Comparison of ENCODE assay signal across 8 cellular contexts in the genomic region with DNA sequence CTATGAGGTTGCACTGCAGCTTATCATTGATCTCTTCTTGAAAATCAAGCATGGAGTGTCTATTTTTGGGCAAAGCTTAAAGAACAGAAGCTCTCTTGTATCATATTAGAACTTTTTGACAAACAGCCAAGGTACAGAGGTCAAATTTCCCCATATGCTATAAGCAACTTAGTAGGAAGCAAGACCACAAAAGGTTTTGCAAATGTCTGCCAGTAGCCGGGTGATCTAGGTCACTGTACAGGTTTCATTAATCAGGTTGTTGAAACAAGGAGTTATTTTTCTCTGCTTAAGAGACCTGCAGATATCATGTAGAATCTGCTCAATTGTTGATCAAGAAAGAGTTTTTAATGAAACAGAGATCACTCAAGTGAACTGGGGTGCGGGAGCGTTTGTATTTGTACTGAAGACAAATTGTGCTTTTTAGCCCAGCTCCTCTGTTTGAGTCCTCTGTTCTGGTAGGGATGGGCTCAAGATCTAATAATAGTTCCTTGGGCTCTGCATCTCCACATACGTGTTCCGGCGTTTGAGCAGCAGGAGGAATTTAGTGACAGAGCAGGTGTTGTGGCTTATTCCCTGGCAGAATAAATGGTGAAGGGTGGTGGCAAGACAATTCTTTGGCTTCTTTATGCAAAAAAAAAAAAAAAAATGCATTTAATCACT. TPM values are rescaled to one million over a fixed set of nuclear protein-coding genes. Genes with fewer than 3 reads are reported as not detected.
A peak's percentile ranks its signal among the peaks of the same experiment; 100 is the strongest.
DNase-seq lines count a peak whose midpoint lies in the region; ATAC-seq and TF ChIP-seq lines count a peak whose summit lies in the region.

No MANE protein-coding gene starts in this region.

- peak overlapping the region; percentile 49 for H3K27ac Mint-ChIP-seq in activated CD4-positive, alpha-beta T cell treated with anti-CD3 and anti-CD28 coated beads for 36 hours

- H3K9me3 ChIP-seq in PC-9 (ENCODE audit: insufficient read depth, low read depth) (no peaks in the 10 kb centered on the region), duodenal mucosa (ENCODE audit: control insufficient read depth in 1 of 2, low read length in 2 of 2) (no peaks in the 10 kb centered on the region), neural cell (ENCODE audit: low read length) (no peaks in the 10 kb centered on the region)

- H3K4me2 ChIP-seq in PC-9: peak overlapping the region; percentile 94
- peak overlapping the region; percentile 98 for H3K4me2 ChIP-seq in neural cell (ENCODE audit: low read length)

- TF ChIP-seq CTCF in PC-9 (conservative IDR thresholded peaks at IDR 0.05): no peak
- no peak for TF ChIP-seq CTCF in neural cell (IDR thresholded peaks at IDR 0.05; ENCODE audit: poor library complexity, severe bottlenecking)

- H3K79me2 ChIP-seq in PC-9 (ENCODE audit: low read depth): peaks cover 47% of the 10 kb centered on the region
- peaks cover 34% of the 10 kb centered on the region for H3K79me2 ChIP-seq in neural cell (replicated peaks; ENCODE audit: insufficient read depth, low read length)

- BruUV-seq in PC-9 (replicated peaks; lab: Mats Ljungman, UMichigan): no TSS peak

- H3K27me3 Mint-ChIP-seq in activated CD4-positive, alpha-beta T cell treated with anti-CD3 and anti-CD28 coated beads for 36 hours: no peaks in the 10 kb centered on the region

- DNase-seq in activated CD4-positive, alpha-beta T cell treated with anti-CD3 and anti-CD28 coated beads for 36 hours: no peak
- no peak for DNase-seq in activated CD4-positive, alpha-beta T cell treated with anti-CD3 and anti-CD28 coated beads, Interleukin-2, amount 50 U/mL, for 48 hours
- DNase-seq in PC-9 (peak; percentile 2 to 70), GM19238 (ENCODE audit: insufficient read length, low spot score) (no peak)
- no peak for DNase-seq in stimulated activated CD4-positive, alpha-beta T cell treated with anti-CD3 and anti-CD28 coated beads, Interleukin-4, amount 100 ng/mL, for 1 hour

- H3F3A ChIP-seq in PC-9 (ENCODE audit: insufficient read depth, low read depth) (peaks cover 39% of the 10 kb centered on the region), neural cell (ENCODE audit: insufficient read depth, low read length, poor library complexity, severe bottlenecking) (no peaks in the 10 kb centered on the region)

- H3K9me2 ChIP-seq in PC-9 (ENCODE audit: insufficient read depth) (no peaks in the 10 kb centered on the region), neural cell (ENCODE audit: insufficient read depth, low read length) (no peaks in the 10 kb centered on the region)

- peaks cover 23% of the 10 kb centered on the region for H3K36me3 ChIP-seq in PC-9 (ENCODE audit: low read depth)
- H3K36me3 ChIP-seq in duodenal mucosa (ENCODE audit: control insufficient read depth in 1 of 2, insufficient read depth in 2 of 2, low read length in 2 of 2): peaks cover 0 to 6% of the 10 kb centered on the region in 2 donors
- no peaks in the 10 kb centered on the region for H3K36me3 ChIP-seq in neural cell (ENCODE audit: insufficient read depth, low read length)

- peak overlapping the region; percentile 12 for H3K4me3 Mint-ChIP-seq in activated CD4-positive, alpha-beta T cell treated with anti-CD3 and anti-CD28 coated beads for 36 hours

- H4K20me1 ChIP-seq in PC-9 (ENCODE audit: insufficient read depth): peaks cover 23% of the 10 kb centered on the region
- H4K20me1 ChIP-seq in neural cell (ENCODE audit: insufficient read depth): peaks cover 10% of the 10 kb centered on the region

- peaks cover 30% of the 10 kb centered on the region for H3K36me3 Mint-ChIP-seq in activated CD4-positive, alpha-beta T cell treated with anti-CD3 and anti-CD28 coated beads for 36 hours (ENCODE audit: low read depth)

- intact Hi-C loops in activated CD4-positive, alpha-beta T cell treated with anti-CD3 and anti-CD28 coated beads for 36 hours (cut with DNase I, micrococcal nuclease): loop anchor here (2.0 to 10.0 kb wide), 7 partner anchors 343 to 1555 kb away; a partner anchor contains a TSS
- intact Hi-C loops in PC-9 (cut with micrococcal nuclease; ENCODE audit: unreplicated experiment): loop anchor here (5.0 to 10.0 kb wide), 3 partner anchors 512 to 1095 kb away; no protein-coding TSS in a partner anchor

- POLR2A ChIA-PET in activated CD4-positive, alpha-beta T cell treated with anti-CD3 and anti-CD28 coated beads for 36 hours (lab: Charles Lee): interaction anchor here (0.6 to 1.4 kb wide), 5 partner anchors 13 to 381 kb away, joined by 4 to 11 read pairs (median 5); no protein-coding TSS in a partner anchor
- POLR2A ChIA-PET in PC-9 (lab: Charles Lee; ENCODE audit: unreplicated experiment): interaction anchor here (0.5 to 0.7 kb wide), 2 partner anchors 14 to 339 kb away, joined by 3 to 9 read pairs; no protein-coding TSS in a partner anchor

- H3K27me3 ChIP-seq in PC-9 (ENCODE audit: insufficient read depth, low read depth) (no peaks in the 10 kb centered on the region), duodenal mucosa (ENCODE audit: control insufficient read depth in 1 of 2, insufficient read depth in 2 of 2, low read length in 2 of 2) (no peaks in the 10 kb centered on the region), neural cell (ENCODE audit: insufficient read depth, low read depth, low read length) (no peaks in the 10 kb centered on the region)

- no peaks in the 10 kb centered on the region for H3K9me3 Mint-ChIP-seq in activated CD4-positive, alpha-beta T cell treated with anti-CD3 and anti-CD28 coated beads for 36 hours (ENCODE audit: low read depth)

- H3K27ac ChIP-seq in PC-9 (peak overlapping the region; percentile 28), duodenal mucosa (ENCODE audit: low read depth, low read length) (peak overlapping the region; percentile 17), neural cell (ENCODE audit: low read length) (peak overlapping the region; percentile 6)

- H3K4me3 ChIP-seq in PC-9 (peak overlapping the region; percentile 89; the same call in 1 of the 2 replicates), duodenal mucosa (ENCODE audit: low read depth in 1 of 2, low read length in 2 of 2) (peak overlapping the region; percentile 53), neural cell (ENCODE audit: low read length) (peak overlapping the region; percentile 87)

- CTCF ChIA-PET in activated CD4-positive, alpha-beta T cell treated with anti-CD3 and anti-CD28 coated beads for 36 hours (lab: Charles Lee): interaction anchor here (0.6 to 7.7 kb wide), 46 partner anchors 10 to 624 kb away, joined by 3 to 94 read pairs (median 4); no protein-coding TSS in a partner anchor
- CTCF ChIA-PET in PC-9 (lab: Charles Lee): no interaction called here

- TF ChIP-seq EP300 in neural cell (conservative IDR thresholded peaks at IDR 0.05; ENCODE audit: poor library complexity, severe bottlenecking): no peak

- TF ChIP-seq RAD21 in neural cell (conservative IDR thresholded peaks at IDR 0.05): no peak

- no peak overlapping the region for H2AFZ ChIP-seq in PC-9
- H2AFZ ChIP-seq in neural cell (ENCODE audit: low read depth, low read length): no peak overlapping the region

- H3K4me1 Mint-ChIP-seq in activated CD4-positive, alpha-beta T cell treated with anti-CD3 and anti-CD28 coated beads for 36 hours: peaks cover 37% of the 10 kb centered on the region

- H3K4me1 ChIP-seq in PC-9 (replicated peaks; ENCODE audit: insufficient read depth): peaks cover 36% of the 10 kb centered on the region
- peaks cover 26 to 29% of the 10 kb centered on the region in 2 donors for H3K4me1 ChIP-seq in duodenal mucosa (ENCODE audit: control insufficient read depth in 1 of 2, insufficient read depth in 2 of 2, low read length in 2 of 2)

- ATAC-seq in activated CD4-positive, alpha-beta T cell treated with anti-CD3 and anti-CD28 coated beads for 36 hours: no peak
- no peak for ATAC-seq in GM21528 (IDR thresholded peaks at IDR 0.05; ENCODE audit: low FRiP score, unreplicated experiment)

- H3K9ac ChIP-seq in duodenal mucosa (ENCODE audit: low read depth in 1 of 2, low read length in 2 of 2): peak overlapping the region; percentile 1 to 35
- H3K9ac ChIP-seq in neural cell (ENCODE audit: low read length): peak overlapping the region; percentile 2

TF ChIP-seq in neural cell, 6 proteins besides CTCF, POLR2A, EP300 and RAD21:
- TF ChIP-seq POLR2AphosphoS5 (IDR thresholded peaks at IDR 0.05) (no peak), SMC3 (conservative IDR thresholded peaks at IDR 0.05; ENCODE audit: poor library complexity) (no peak), TAF1 (IDR thresholded peaks at IDR 0.05; ENCODE audit: low read depth) (no peak), EZH2 (IDR thresholded peaks at IDR 0.05; ENCODE audit: borderline replicate concordance, insufficient read depth, low read length, poor library complexity, severe bottlenecking) (no peak)
- TF ChIP-seq, protein P1, sequence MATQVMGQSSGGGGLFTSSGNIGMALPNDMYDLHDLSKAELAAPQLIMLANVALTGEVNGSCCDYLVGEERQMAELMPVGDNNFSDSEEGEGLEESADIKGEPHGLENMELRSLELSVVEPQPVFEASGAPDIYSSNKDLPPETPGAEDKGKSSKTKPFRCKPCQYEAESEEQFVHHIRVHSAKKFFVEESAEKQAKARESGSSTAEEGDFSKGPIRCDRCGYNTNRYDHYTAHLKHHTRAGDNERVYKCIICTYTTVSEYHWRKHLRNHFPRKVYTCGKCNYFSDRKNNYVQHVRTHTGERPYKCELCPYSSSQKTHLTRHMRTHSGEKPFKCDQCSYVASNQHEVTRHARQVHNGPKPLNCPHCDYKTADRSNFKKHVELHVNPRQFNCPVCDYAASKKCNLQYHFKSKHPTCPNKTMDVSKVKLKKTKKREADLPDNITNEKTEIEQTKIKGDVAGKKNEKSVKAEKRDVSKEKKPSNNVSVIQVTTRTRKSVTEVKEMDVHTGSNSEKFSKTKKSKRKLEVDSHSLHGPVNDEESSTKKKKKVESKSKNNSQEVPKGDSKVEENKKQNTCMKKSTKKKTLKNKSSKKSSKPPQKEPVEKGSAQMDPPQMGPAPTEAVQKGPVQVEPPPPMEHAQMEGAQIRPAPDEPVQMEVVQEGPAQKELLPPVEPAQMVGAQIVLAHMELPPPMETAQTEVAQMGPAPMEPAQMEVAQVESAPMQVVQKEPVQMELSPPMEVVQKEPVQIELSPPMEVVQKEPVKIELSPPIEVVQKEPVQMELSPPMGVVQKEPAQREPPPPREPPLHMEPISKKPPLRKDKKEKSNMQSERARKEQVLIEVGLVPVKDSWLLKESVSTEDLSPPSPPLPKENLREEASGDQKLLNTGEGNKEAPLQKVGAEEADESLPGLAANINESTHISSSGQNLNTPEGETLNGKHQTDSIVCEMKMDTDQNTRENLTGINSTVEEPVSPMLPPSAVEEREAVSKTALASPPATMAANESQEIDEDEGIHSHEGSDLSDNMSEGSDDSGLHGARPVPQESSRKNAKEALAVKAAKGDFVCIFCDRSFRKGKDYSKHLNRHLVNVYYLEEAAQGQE (IDR thresholded peaks at IDR 0.05; ENCODE audit: borderline replicate concordance): no peak
TF ChIP-seq in neural cell: peak in this region for 0.

RNA-seq across cellular contexts. Expression of a gene that starts 4.3 kb away (rescaled TPM):
- total RNA-seq in activated CD4-positive, alpha-beta T cell treated with anti-CD3 and anti-CD28 coated beads for 36 hours: 10 to 100 TPM; 45.1 to 58.1 TPM
- 47.0 and 54.0 TPM in 2 replicates for total RNA-seq in PC-9 (2021)
- polyA plus RNA-seq in neural cell: 38.1 and 41.9 TPM in 2 replicates
- 49.8 and 64.3 TPM in 2 replicates for polyA minus RNA-seq in neural cell

Comparison
In these comparisons a context has a peak if more than half of its experiments do, and no peak if none do; other contexts are left out.
1. DNase-seq: peak in PC-9 (2 of 2); none in activated CD4-positive, alpha-beta T cell treated with anti-CD3 and anti-CD28 coated beads for 36 hours (single experiment), activated CD4-positive, alpha-beta T cell treated with anti-CD3 and anti-CD28 coated beads, Interleukin-2, amount 50 U/mL, for 48 hours (0 of 2), GM19238 (single experiment) and stimulated activated CD4-positive, alpha-beta T cell treated with anti-CD3 and anti-CD28 coated beads, Interleukin-4, amount 100 ng/mL, for 1 hour (single experiment).
2. Peak in every context shown above with its lines, with median percentiles within 50 percentile points of each other: H3K27ac ChIP-seq and H3K4me3 ChIP-seq.